ENCODE assay signal across 17 cellular contexts in genomic region chr18:80161781-80162417, GRCh38. TPM values are rescaled to one million over a fixed set of nuclear protein-coding genes. Genes with fewer than 3 reads are reported as not detected.
DNase-seq lines count a peak whose midpoint lies in the region; ATAC-seq, FAIRE-seq and TF ChIP-seq lines count a peak whose summit lies in the region.
"Had no signal": no experiment of that assay in that cellular context is flagged by ENCODE, and none has a peak within 500 bp of the region (broad histone marks: within the 10 kb centered on the region; RNA-seq: fewer than 3 reads in every experiment).

No MANE protein-coding gene starts in this region.

- H3K9me3 ChIP-seq in K562 (replicated peaks; ENCODE audit: control insufficient read depth, insufficient read depth, low read depth, low read length) (no peaks in the 10 kb centered on the region), osteoblast (ENCODE audit: low read depth, low read length) (no peaks in the 10 kb centered on the region)

- no peak overlapping the region for H3K4me3 Mint-ChIP-seq in endothelial cell (ENCODE audit: unreplicated experiment)
- H3K4me3 Mint-ChIP-seq: B cell; CD4-positive, alpha-beta T cell; HFFc6 had no signal

- H3K36me3 Mint-ChIP-seq in endothelial cell (ENCODE audit: low read depth, unreplicated experiment), result peaks cover 9% of the 10 kb centered on the region

- WGBS in K562 (ENCODE audit: insufficient coverage, low coverage, missing lambda C conversion rate), result 4% methylated on average over 7 of the region's 7 CpGs

- H3K4me1 ChIP-seq in K562 (replicated peaks in 1 of 2; ENCODE audit: control insufficient read depth in 2 of 2, insufficient read depth in 2 of 2, low read length in 2 of 2) (no peaks in the 10 kb centered on the region), osteoblast (ENCODE audit: insufficient read depth, low read length) (no peaks in the 10 kb centered on the region)

- H3K4me3 ChIP-seq in K562, result no peak overlapping the region
- H3K4me3 ChIP-seq in osteoblast (ENCODE audit: insufficient read depth, low read length), result no peak overlapping the region
- H3K4me3 ChIP-seq: GM12878 had no signal

- intact Hi-C loops in K562 (cut with micrococcal nuclease), result no loop called here

- FAIRE-seq in D721Med (lab: Jason Lieb, UNC) (peak; percentile 93), K562 (lab: Jason Lieb, UNC) (no peak)
- FAIRE-seq: GM12878 had no signal

- no peak for TF ChIP-seq EP300 in K562 (IDR thresholded peaks at IDR 0.05; ENCODE audit: low read length)

- no peak overlapping the region for H3K27ac ChIP-seq in K562 (ENCODE audit: extremely low read depth, low read depth, low read length)
- no peak overlapping the region for H3K27ac ChIP-seq in osteoblast (ENCODE audit: low read depth, low read length)
- H3K27ac ChIP-seq: C4-2B, HL-60 had no signal

- ATAC-seq in K562 (no peak), HG02642 (IDR thresholded peaks at IDR 0.05; ENCODE audit: poor library complexity, unreplicated experiment) (no peak)
- ATAC-seq: GM12878, HCT116 had no signal

- no peak overlapping the region for H2AFZ ChIP-seq in K562 (ENCODE audit: low read depth, low read length)
- H2AFZ ChIP-seq in osteoblast (ENCODE audit: low read length), result no peak overlapping the region

- H4K20me1 ChIP-seq in K562 (replicated peaks; ENCODE audit: control insufficient read depth, insufficient read depth, low read length) (no peaks in the 10 kb centered on the region), osteoblast (ENCODE audit: insufficient read depth, low read length) (no peaks in the 10 kb centered on the region)

- TF ChIP-seq CTCF in D721Med (IDR thresholded peaks at IDR 0.05; ENCODE audit: insufficient read depth, missing control alignments), result no peak
- no peak for TF ChIP-seq CTCF in K562 (IDR thresholded peaks at IDR 0.05 in 2 of 3, conservative IDR thresholded peaks at IDR 0.05 in 1 of 3; ENCODE audit: insufficient read depth in 2 of 3, low read depth in 1 of 3, low read length in 3 of 3)
- no peak for TF ChIP-seq CTCF in osteoblast (IDR thresholded peaks at IDR 0.05; ENCODE audit: extremely low read depth, low read depth, low read length)
- no peak for TF ChIP-seq CTCF in endothelial cell (IDR thresholded peaks at IDR 0.05; ENCODE audit: unreplicated experiment)

- H3K27me3 ChIP-seq in K562 (ENCODE audit: control insufficient read depth in 2 of 2, insufficient read depth in 2 of 2, low read length in 2 of 2) (peaks cover 0 to 3% of the 10 kb centered on the region in 2 experiments; a peak in 3 of 5 replicates), osteoblast (ENCODE audit: insufficient read depth, low read length) (no peaks in the 10 kb centered on the region)

- POLR2A ChIA-PET in K562 (lab: Yijun Ruan, JAX), result no interaction called here

- H3K4me1 Mint-ChIP-seq in endothelial cell (ENCODE audit: unreplicated experiment), result no peaks in the 10 kb centered on the region

- TF ChIP-seq POLR2A in K562 (conservative IDR thresholded peaks at IDR 0.05), result no peak

- H3K4me2 ChIP-seq in K562 (ENCODE audit: insufficient read depth, low read length) (no peak overlapping the region), osteoblast (ENCODE audit: insufficient read depth, low read length) (no peak overlapping the region)

- DNase-seq in D721Med (ENCODE audit: insufficient read length, low spot score) (no peak), K562 (ENCODE audit: extremely low read depth in 1 of 4, low spot score in 3 of 4) (no peak), osteoblast (ENCODE audit: insufficient read length, low spot score, missing footprints) (peak; percentile 58), GM03348 (ENCODE audit: low spot score) (no peak), endothelial cell (ENCODE audit: low spot score) (no peak)
- DNase-seq: CD4-positive, alpha-beta T cell; DMS79 treated with DMSO at 0.1 percent for 48 hours; GF-D8; GOT3; H7; HFFc6 had no signal

- no peak overlapping the region for H3K9ac ChIP-seq in K562 (ENCODE audit: insufficient read depth in 1 of 2, low read depth in 2 of 2, low read length in 2 of 2)

- in situ Hi-C loops in K562 (cut with MboI), result no loop called here

- no peaks in the 10 kb centered on the region for H3K36me3 ChIP-seq in K562 (ENCODE audit: control insufficient read depth, insufficient read depth, low read length)
- no peaks in the 10 kb centered on the region for H3K36me3 ChIP-seq in osteoblast (ENCODE audit: insufficient read depth, low read length)

- no peaks in the 10 kb centered on the region for H3K9me3 Mint-ChIP-seq in endothelial cell (ENCODE audit: unreplicated experiment)

- BruUV-seq in K562 (replicated peaks; lab: Mats Ljungman, UMichigan), result no TSS peak

- no peaks in the 10 kb centered on the region for H3K79me2 ChIP-seq in K562 (ENCODE audit: control insufficient read depth, insufficient read depth, low read length)
- no peaks in the 10 kb centered on the region for H3K79me2 ChIP-seq in osteoblast (ENCODE audit: insufficient read depth, low read length)

- CTCF ChIA-PET in K562 (lab: Yijun Ruan, JAX; ENCODE audit: low intra/inter-chr PET ratio), result no interaction called here

- no peak overlapping the region for H3K27ac Mint-ChIP-seq in endothelial cell (ENCODE audit: unreplicated experiment)
- H3K27ac Mint-ChIP-seq: B cell; CD4-positive, alpha-beta T cell; HFFc6 had no signal

- no peaks in the 10 kb centered on the region for H3K9me1 ChIP-seq in K562 (ENCODE audit: control insufficient read depth, insufficient read depth, low read length)

- peaks cover 2% of the 10 kb centered on the region for H3K27me3 Mint-ChIP-seq in endothelial cell (ENCODE audit: unreplicated experiment)
- H3K27me3 Mint-ChIP-seq: B cell had no signal

- TF ChIP-seq RAD21 in K562 (CRISPR knock-in tag; conservative IDR thresholded peaks at IDR 0.05 in 1 of 2, IDR thresholded peaks at IDR 0.05 in 1 of 2), result no peak

TF ChIP-seq in K562, 482 proteins besides CTCF, POLR2A, EP300 and RAD21 (continues in another document):
- TF ChIP-seq PYGO2 (tag; IDR thresholded peaks at IDR 0.05) (no peak), KLF10 (CRISPR knock-in tag; IDR thresholded peaks at IDR 0.05) (no peak), ZNF12 (CRISPR knock-in tag; IDR thresholded peaks at IDR 0.05) (no peak), PBX2 (CRISPR knock-in tag; IDR thresholded peaks at IDR 0.05; ENCODE audit: low read depth) (no peak), PBX2 (tag; conservative IDR thresholded peaks at IDR 0.05; ENCODE audit: low read depth) (peak; percentile 67), HMGXB4 (CRISPR knock-in tag; IDR thresholded peaks at IDR 0.05) (no peak), ZNF324 (CRISPR knock-in tag; IDR thresholded peaks at IDR 0.05) (no peak), MEIS2 (IDR thresholded peaks at IDR 0.05; ENCODE audit: partially characterized antibody) (peak; percentile 90), NFIC (IDR thresholded peaks at IDR 0.05) (no peak)

RNA-seq across cellular contexts. Expression of gene ADNP2, which starts 52.8 kb away (rescaled TPM):
- 21.1 and 36.1 TPM in 2 replicates for total RNA-seq in K562 (2011; cell fraction: chromatin; rRNA removed; ENCODE audit: low replicate concordance)
- total RNA-seq in K562 (2011; cell fraction: nucleolus; rRNA removed), result 11.2 and 12.2 TPM in 2 replicates
- 18.3 and 23.2 TPM in 2 replicates for total RNA-seq in K562 (2011; cell fraction: nucleoplasm; rRNA removed)
- total RNA-seq in K562 (2014; rRNA removed), result 14.8 and 16.0 TPM in 2 replicates
- total RNA-seq in K562 (2014; rRNA removed; fragmentation: Illumina TruSeq; extraction: Trizol), result 16.0 and 17.6 TPM in 2 replicates
- 17.3 and 17.7 TPM in 2 replicates for total RNA-seq in K562 (2015; rRNA removed; fragmentation: Illumina TruSeq; extraction: Trizol)
- total RNA-seq in K562 (2021), result 22.9 and 24.3 TPM in 2 replicates
- 11.8 and 18.6 TPM in 2 replicates for polyA plus RNA-seq in K562 (2011; rRNA removed)
- 9.2 and 11.9 TPM in 2 replicates for polyA plus RNA-seq in K562 (2011; cell fraction: cytosol; rRNA removed)
- polyA plus RNA-seq in K562 (2011; cell fraction: nucleus; rRNA removed), result 10.0 and 14.9 TPM in 2 replicates
- 12.6 and 13.8 TPM in 2 replicates for polyA plus RNA-seq in K562 (2012)
- polyA plus RNA-seq in K562 (2014; fragmentation: Illumina TruSeq; extraction: Trizol), result 17.8 and 19.7 TPM in 2 replicates
- polyA plus RNA-seq in K562 (2014; fragmentation: Nextera tagmentation; extraction: Ambion mirVana), result 10 to 100 TPM in 1 of 2 experiments, 1 to 10 TPM in 1; 5.8 to 11.5 TPM
- polyA plus RNA-seq in K562 (2014; rRNA removed), result 13.2 and 14.1 TPM in 2 replicates
- 20.9 and 22.0 TPM in 2 replicates for polyA minus RNA-seq in K562 (2011; rRNA and poly(A)+ RNA removed)
- polyA minus RNA-seq in K562 (2011; cell fraction: cytosol; rRNA and poly(A)+ RNA removed), result 13.3 and 14.4 TPM in 2 replicates
- polyA minus RNA-seq in K562 (2011; cell fraction: nucleus; rRNA and poly(A)+ RNA removed), result 8.2 and 12.1 TPM in 2 replicates
- 22.1 and 22.4 TPM in 2 replicates for total RNA-seq in osteoblast
- 23.7 TPM for total RNA-seq in endothelial cell (ENCODE audit: unreplicated experiment)
